In genomic region chr19:34135401-34135800, GRCh38 we compare ENCODE assay signal across 9 cellular contexts. TPM values are rescaled to one million over a fixed set of nuclear protein-coding genes. Genes with fewer than 3 reads are reported as not detected.
DNase-seq lines count a peak whose midpoint lies in the region; ATAC-seq and TF ChIP-seq lines count a peak whose summit lies in the region.
"Had no signal": no experiment of that assay in that cellular context is flagged by ENCODE, and none has a peak within 500 bp of the region (broad histone marks: within the 10 kb centered on the region; RNA-seq: fewer than 3 reads in every experiment).

No MANE protein-coding gene starts in this region.

- no TSS peak for BruUV-seq in PC-3 (replicated peaks; lab: Mats Ljungman, UMichigan)

- H3K4me3 Mint-ChIP-seq in activated CD8-positive, alpha-beta memory T cell treated with anti-CD3 and anti-CD28 coated beads, Interleukin-2, amount 10 ng/mL, durations not matched to agents 7 days and 5 days: peak overlapping the region; percentile 95
- H3K4me3 Mint-ChIP-seq in stimulated activated effector memory CD8-positive, alpha-beta T cell treated with anti-CD3 and anti-CD28 coated beads, Interleukin-12 subunit alpha, Interleukin-12 subunit beta, amount 100 ng/mL, for 72 hours: peak overlapping the region; percentile 85

- H3F3A ChIP-seq in PC-3 (ENCODE audit: low read length, unreplicated experiment): no peaks in the 10 kb centered on the region

- TF ChIP-seq CTCF in PC-3 (conservative IDR thresholded peaks at IDR 0.05; ENCODE audit: low read depth, low read length): no peak
- no peak for TF ChIP-seq CTCF in epithelial cell of proximal tubule (conservative IDR thresholded peaks at IDR 0.05; ENCODE audit: low read depth, low read length)

- H3K4me3 ChIP-seq in PC-3 (ENCODE audit: low read length) (no peak overlapping the region; the same call in 1 of the 2 replicates), epithelial cell of proximal tubule (ENCODE audit: low read depth, low read length) (no peak overlapping the region)

- H3K9me3 ChIP-seq in PC-3 (ENCODE audit: low read length): no peaks in the 10 kb centered on the region
- H3K9me3 ChIP-seq: spleen had no signal

- no peak for DNase-seq in activated CD8-positive, alpha-beta memory T cell treated with anti-CD3 and anti-CD28 coated beads, Interleukin-2, amount 10 ng/mL, durations not matched to agents 7 days and 5 days
- DNase-seq in activated CD8-positive, alpha-beta memory T cell treated with anti-CD3 and anti-CD28 coated beads for 24 hours: no peak
- DNase-seq in PC-3 (no peak), epithelial cell of proximal tubule (ENCODE audit: low read depth) (peak; percentile 35), MV-4-11 (lab: John Stamatoyannopoulos, UW) (no peak), ACHN (no peak)
- DNase-seq in stimulated activated effector memory CD8-positive, alpha-beta T cell treated with anti-CD3 and anti-CD28 coated beads, Interleukin-12 subunit alpha, Interleukin-12 subunit beta, amount 100 ng/mL, for 72 hours (ENCODE audit: low spot score in 2 of 2): no peak
- DNase-seq: spleen had no signal

- in situ Hi-C loops in ACHN (cut with HindIII; ENCODE audit: low pct_ligation_motif_present, low pct_unique_long_range_greater_than_20kb, low sequenced_read_pairs): no loop called here

- no peaks in the 10 kb centered on the region for H3K27me3 ChIP-seq in PC-3 (ENCODE audit: low read length)
- H3K27me3 ChIP-seq: spleen had no signal

- CTCF ChIA-PET in activated CD8-positive, alpha-beta memory T cell treated with anti-CD3 and anti-CD28 coated beads, Interleukin-2, amount 10 ng/mL, durations not matched to agents 7 days and 5 days (lab: Charles Lee): interaction anchor here (1.0 to 1.3 kb wide), 2 partner anchors 9 to 357 kb away, joined by 4 to 5 read pairs; no protein-coding TSS in a partner anchor
- CTCF ChIA-PET in PC-3 (lab: Charles Lee): no interaction called here

- H3K27ac ChIP-seq in PC-3 (ENCODE audit: low read length): no peak overlapping the region

- peak overlapping the region; percentile 96 for H3K4me2 ChIP-seq in PC-3 (ENCODE audit: low read length)

- H3K4me1 ChIP-seq in PC-3 (ENCODE audit: insufficient read depth, low read length): 0 out of 2 replicates have a peak, but pooled peaks cover 6% of the 10 kb centered on the region

- H3K9me2 ChIP-seq in PC-3 (replicated peaks; ENCODE audit: low read length): no peaks in the 10 kb centered on the region

- peaks cover 1% of the 10 kb centered on the region for H3K36me3 Mint-ChIP-seq in activated CD8-positive, alpha-beta memory T cell treated with anti-CD3 and anti-CD28 coated beads, Interleukin-2, amount 10 ng/mL, durations not matched to agents 7 days and 5 days
- peaks cover 16% of the 10 kb centered on the region for H3K36me3 Mint-ChIP-seq in stimulated activated effector memory CD8-positive, alpha-beta T cell treated with anti-CD3 and anti-CD28 coated beads, Interleukin-12 subunit alpha, Interleukin-12 subunit beta, amount 100 ng/mL, for 72 hours

- no peaks in the 10 kb centered on the region for H3K36me3 ChIP-seq in PC-3 (ENCODE audit: low read depth, low read length)
- H3K36me3 ChIP-seq: spleen had no signal

- no peak for ATAC-seq in activated CD8-positive, alpha-beta memory T cell treated with anti-CD3 and anti-CD28 coated beads, Interleukin-2, amount 10 ng/mL, durations not matched to agents 7 days and 5 days
- no peak for ATAC-seq in PC-3
- ATAC-seq in stimulated activated effector memory CD8-positive, alpha-beta T cell treated with anti-CD3 and anti-CD28 coated beads, Interleukin-12 subunit alpha, Interleukin-12 subunit beta, amount 100 ng/mL, for 72 hours: no peak
- ATAC-seq in GM19397 (IDR thresholded peaks at IDR 0.05; ENCODE audit: unreplicated experiment): no peak

- intact Hi-C loops in PC-3 (cut with micrococcal nuclease): no loop called here

- peak overlapping the region; percentile 93 for H3K27ac Mint-ChIP-seq in activated CD8-positive, alpha-beta memory T cell treated with anti-CD3 and anti-CD28 coated beads, Interleukin-2, amount 10 ng/mL, durations not matched to agents 7 days and 5 days
- peak overlapping the region; percentile 94 for H3K27ac Mint-ChIP-seq in stimulated activated effector memory CD8-positive, alpha-beta T cell treated with anti-CD3 and anti-CD28 coated beads, Interleukin-12 subunit alpha, Interleukin-12 subunit beta, amount 100 ng/mL, for 72 hours

- POLR2A ChIA-PET in PC-3 (lab: Charles Lee; ENCODE audit: unreplicated experiment): no interaction called here

- no peak overlapping the region for H3K9ac ChIP-seq in PC-3 (ENCODE audit: low read length)

- peaks cover 2% of the 10 kb centered on the region for H3K27me3 Mint-ChIP-seq in activated CD8-positive, alpha-beta memory T cell treated with anti-CD3 and anti-CD28 coated beads, Interleukin-2, amount 10 ng/mL, durations not matched to agents 7 days and 5 days

- H3K4me1 Mint-ChIP-seq in activated CD8-positive, alpha-beta memory T cell treated with anti-CD3 and anti-CD28 coated beads, Interleukin-2, amount 10 ng/mL, durations not matched to agents 7 days and 5 days: peaks cover 4% of the 10 kb centered on the region
- peaks cover 16% of the 10 kb centered on the region for H3K4me1 Mint-ChIP-seq in stimulated activated effector memory CD8-positive, alpha-beta T cell treated with anti-CD3 and anti-CD28 coated beads, Interleukin-12 subunit alpha, Interleukin-12 subunit beta, amount 100 ng/mL, for 72 hours

- no peaks in the 10 kb centered on the region for H3K9me3 Mint-ChIP-seq in activated CD8-positive, alpha-beta memory T cell treated with anti-CD3 and anti-CD28 coated beads, Interleukin-2, amount 10 ng/mL, durations not matched to agents 7 days and 5 days (ENCODE audit: low read depth)
- no peaks in the 10 kb centered on the region for H3K9me3 Mint-ChIP-seq in stimulated activated effector memory CD8-positive, alpha-beta T cell treated with anti-CD3 and anti-CD28 coated beads, Interleukin-12 subunit alpha, Interleukin-12 subunit beta, amount 100 ng/mL, for 72 hours

- no peaks in the 10 kb centered on the region for H4K20me1 ChIP-seq in PC-3 (ENCODE audit: low read length)

- H2AFZ ChIP-seq in PC-3 (ENCODE audit: low read length): no peak overlapping the region

- H3K79me2 ChIP-seq in PC-3 (ENCODE audit: low read length): no peaks in the 10 kb centered on the region

RNA-seq across cellular contexts. Expression of gene LSM14A, which starts 36.9 kb away (rescaled TPM):
- total RNA-seq in activated CD8-positive, alpha-beta memory T cell treated with anti-CD3 and anti-CD28 coated beads, Interleukin-2, amount 10 ng/mL, durations not matched to agents 7 days and 5 days: 100 to 1,000 TPM; 112 to 116 TPM
- 67.4 and 88.5 TPM in 2 replicates for total RNA-seq in PC-3 (2014; rRNA removed)
- 67.9 and 76.9 TPM in 2 replicates for total RNA-seq in epithelial cell of proximal tubule
